In genomic region chr7:127365957-127366315, GRCh38 we compare ENCODE assay signal across 35 cellular contexts. TPM values are rescaled to one million over a fixed set of nuclear protein-coding genes. Genes with fewer than 3 reads are reported as not detected.
DNase-seq lines count a peak whose midpoint lies in the region; ATAC-seq, FAIRE-seq and TF ChIP-seq lines count a peak whose summit lies in the region.
"Had no signal": no experiment of that assay in that cellular context is flagged by ENCODE, and none has a peak within 500 bp of the region (broad histone marks: within the 10 kb centered on the region; RNA-seq: fewer than 3 reads in every experiment).

No MANE protein-coding gene starts in this region.

- peaks cover 93% of the 10 kb centered on the region for H3K36me3 ChIP-seq in K562 (ENCODE audit: control insufficient read depth, insufficient read depth, low read length)

- peaks cover 14% of the 10 kb centered on the region; the same call in 1 of the 2 replicates for H4K20me1 ChIP-seq in K562 (replicated peaks; ENCODE audit: control insufficient read depth, insufficient read depth, low read length)

- H3K9me3 ChIP-seq in K562 (replicated peaks; ENCODE audit: control insufficient read depth, insufficient read depth, low read depth, low read length), result no peaks in the 10 kb centered on the region
- H3K9me3 ChIP-seq: A549; BE2C; BLaER1; BLaER1 treated with 17β-estradiol and CSF1 and Interleukin-3, amounts not matched to agents 10 nM and 100 nM; Caco-2 had no signal

- POLR2A ChIA-PET in activated CD4-positive, alpha-beta T cell treated with anti-CD3 and anti-CD28 coated beads for 36 hours (lab: Charles Lee), result no interaction called here
- POLR2A ChIA-PET in K562 (lab: Yijun Ruan, JAX), result interaction anchor here (0.5 to 3.3 kb wide), 11 partner anchors 10 to 26 kb away, joined by 3 to 23 read pairs (median 4); partner anchors contain the start of gene ZNF800

- peak overlapping the region; percentile 59 for H3K4me2 ChIP-seq in K562 (ENCODE audit: insufficient read depth, low read length)
- H3K4me2 ChIP-seq: A549; BLaER1; BLaER1 treated with 17β-estradiol and CSF1 and Interleukin-3, amounts not matched to agents 10 nM and 100 nM had no signal

- no peak for ATAC-seq in activated CD4-positive, alpha-beta T cell treated with anti-CD3 and anti-CD28 coated beads for 36 hours
- ATAC-seq in K562, result peak; percentile 16
- no peak for ATAC-seq in GM21447 (IDR thresholded peaks at IDR 0.05; ENCODE audit: unreplicated experiment)
- ATAC-seq: A549; CD8-positive, alpha-beta T cell had no signal

- peaks cover 98% of the 10 kb centered on the region for H3K79me2 ChIP-seq in K562 (ENCODE audit: control insufficient read depth, insufficient read depth, low read length)

- no peak for TF ChIP-seq RAD21 in K562 (CRISPR knock-in tag; conservative IDR thresholded peaks at IDR 0.05 in 1 of 2, IDR thresholded peaks at IDR 0.05 in 1 of 2)

- H3K4me1 ChIP-seq in K562 (replicated peaks in 1 of 2; ENCODE audit: control insufficient read depth in 2 of 2, insufficient read depth in 2 of 2, low read length in 2 of 2), result peaks cover 28 to 53% of the 10 kb centered on the region in 2 experiments
- H3K4me1 ChIP-seq: A549; BLaER1; BLaER1 treated with 17β-estradiol and CSF1 and Interleukin-3, amounts not matched to agents 10 nM and 100 nM had no signal

- TF ChIP-seq EP300 in K562 (IDR thresholded peaks at IDR 0.05; ENCODE audit: low read length), result no peak

- intact Hi-C loops in activated CD4-positive, alpha-beta T cell treated with anti-CD3 and anti-CD28 coated beads for 36 hours (cut with DNase I, micrococcal nuclease), result no loop called here
- intact Hi-C loops in activated CD4-positive, alpha-beta T cell treated with anti-CD3 and anti-CD28 coated beads, Interleukin-2, amount 10 ng/mL, durations not matched to agents 24 days and 14 days (cut with micrococcal nuclease), result no loop called here
- intact Hi-C loops in K562 (cut with micrococcal nuclease), result loop anchor here (2.0 kb wide), 1 partner anchor 27 kb away; the partner anchor contains the start of gene ZNF800

- TF ChIP-seq POLR2A in K562 (conservative IDR thresholded peaks at IDR 0.05), result no peak

- no peaks in the 10 kb centered on the region for H3K9me3 Mint-ChIP-seq in activated CD4-positive, alpha-beta T cell treated with anti-CD3 and anti-CD28 coated beads for 36 hours (ENCODE audit: low read depth)
- H3K9me3 Mint-ChIP-seq in activated CD4-positive, alpha-beta T cell treated with anti-CD3 and anti-CD28 coated beads, Interleukin-2, amount 10 ng/mL, durations not matched to agents 24 days and 14 days, result no peaks in the 10 kb centered on the region
- H3K9me3 Mint-ChIP-seq: CD14-positive monocyte; CD4-positive, alpha-beta T cell; CD4-positive, CD25-positive, alpha-beta regulatory T cell; CD8-positive, alpha-beta memory T cell; CD8-positive, alpha-beta T cell had no signal

- TF ChIP-seq CTCF in VCaP (conservative IDR thresholded peaks at IDR 0.05) (no peak), K562 (IDR thresholded peaks at IDR 0.05 in 2 of 3, conservative IDR thresholded peaks at IDR 0.05 in 1 of 3; ENCODE audit: insufficient read depth in 2 of 3, low read depth in 1 of 3, low read length in 3 of 3) (no peak)

- H2AFZ ChIP-seq in K562 (ENCODE audit: low read depth, low read length), result no peak overlapping the region

- 39% methylated on average over 2 of the region's 2 CpGs for WGBS in K562 (ENCODE audit: insufficient coverage, low coverage, missing lambda C conversion rate)

- no peaks in the 10 kb centered on the region for H3K27me3 Mint-ChIP-seq in activated CD4-positive, alpha-beta T cell treated with anti-CD3 and anti-CD28 coated beads for 36 hours
- no peaks in the 10 kb centered on the region for H3K27me3 Mint-ChIP-seq in activated CD4-positive, alpha-beta T cell treated with anti-CD3 and anti-CD28 coated beads, Interleukin-2, amount 10 ng/mL, durations not matched to agents 24 days and 14 days
- H3K27me3 Mint-ChIP-seq: B cell; CD4-positive, alpha-beta memory T cell; CD4-positive, alpha-beta T cell; CD4-positive, CD25-positive, alpha-beta regulatory T cell; CD8-positive, alpha-beta memory T cell had no signal

- peak overlapping the region in 1 of 2 experiments; percentile 28; a peak in 1 of 4 replicates for H3K9ac ChIP-seq in K562 (ENCODE audit: insufficient read depth in 1 of 2, low read depth in 2 of 2, low read length in 2 of 2)
- H3K9ac ChIP-seq: BLaER1; BLaER1 treated with 17β-estradiol and CSF1 and Interleukin-3, amounts not matched to agents 10 nM and 100 nM had no signal

- no peak overlapping the region for H3K4me3 Mint-ChIP-seq in activated CD4-positive, alpha-beta T cell treated with anti-CD3 and anti-CD28 coated beads for 36 hours
- no peak overlapping the region for H3K4me3 Mint-ChIP-seq in activated CD4-positive, alpha-beta T cell treated with anti-CD3 and anti-CD28 coated beads, Interleukin-2, amount 10 ng/mL, durations not matched to agents 24 days and 14 days
- H3K4me3 Mint-ChIP-seq: B cell; CD14-positive monocyte; CD4-positive, alpha-beta T cell; CD8-positive, alpha-beta memory T cell; CD8-positive, alpha-beta T cell had no signal

- H3K27ac Mint-ChIP-seq in activated CD4-positive, alpha-beta T cell treated with anti-CD3 and anti-CD28 coated beads for 36 hours, result peak overlapping the region; percentile 38
- H3K27ac Mint-ChIP-seq in activated CD4-positive, alpha-beta T cell treated with anti-CD3 and anti-CD28 coated beads, Interleukin-2, amount 10 ng/mL, durations not matched to agents 24 days and 14 days, result no peak overlapping the region

- CTCF ChIA-PET in activated CD4-positive, alpha-beta T cell treated with anti-CD3 and anti-CD28 coated beads for 36 hours (lab: Charles Lee), result interaction anchor here (0.6 to 2.2 kb wide), 5 partner anchors 11 to 30 kb away, joined by 3 to 6 read pairs (median 3); no protein-coding TSS in a partner anchor
- CTCF ChIA-PET in K562 (lab: Yijun Ruan, JAX; ENCODE audit: low intra/inter-chr PET ratio), result no interaction called here

- DNase-seq in activated CD4-positive, alpha-beta T cell treated with anti-CD3 and anti-CD28 coated beads for 36 hours, result no peak
- DNase-seq in activated CD4-positive, alpha-beta T cell treated with anti-CD3 and anti-CD28 coated beads, Interleukin-2, amount 10 ng/mL, durations not matched to agents 24 days and 14 days, result no peak
- DNase-seq in K562 (ENCODE audit: extremely low read depth in 1 of 4, low spot score in 3 of 4) (no peak), urothelium cell line (ENCODE audit: low spot score) (no peak)
- DNase-seq: 8988T; ACHN; AML-193; C1 segment of cervical spinal cord; Caco-2; Calu3; CD4-positive, alpha-beta memory T cell; CD4-positive, alpha-beta T cell; CD4-positive, CD25-positive, alpha-beta regulatory T cell; CD8-positive, alpha-beta memory T cell; CD8-positive, alpha-beta T cell; COR-L47; DMS 273 treated with DMSO at 0.1 percent for 48 hours; DMS153; DMS53; DMS79; DMS79 treated with DMSO at 0.1 percent for 48 hours; DND-41; EL had no signal

- no TSS peak for BruUV-seq in K562 (replicated peaks; lab: Mats Ljungman, UMichigan)

- FAIRE-seq in K562 (lab: Jason Lieb, UNC) (no peak), urothelium cell line (lab: Jason Lieb, UNC) (no peak)
- FAIRE-seq: A204.1, D721Med had no signal

- in situ Hi-C loops in K562 (cut with MboI), result no loop called here

- H3K27ac ChIP-seq in VCaP (peak overlapping the region; percentile 18), K562 (ENCODE audit: extremely low read depth, low read depth, low read length) (peak overlapping the region; percentile 50; the same call in 2 of the 3 replicates)
- H3K27ac ChIP-seq: 22Rv1; A549; BLaER1; BLaER1 treated with 17β-estradiol and CSF1 and Interleukin-3, amounts not matched to agents 10 nM and 100 nM; C4-2B had no signal

- H3K4me1 Mint-ChIP-seq in activated CD4-positive, alpha-beta T cell treated with anti-CD3 and anti-CD28 coated beads for 36 hours, result peaks cover 28% of the 10 kb centered on the region
- peaks cover 21% of the 10 kb centered on the region for H3K4me1 Mint-ChIP-seq in activated CD4-positive, alpha-beta T cell treated with anti-CD3 and anti-CD28 coated beads, Interleukin-2, amount 10 ng/mL, durations not matched to agents 24 days and 14 days
- H3K4me1 Mint-ChIP-seq: CD14-positive monocyte had no signal

- no peaks in the 10 kb centered on the region for H3K9me1 ChIP-seq in K562 (ENCODE audit: control insufficient read depth, insufficient read depth, low read length)

- H3K27me3 ChIP-seq in K562 (ENCODE audit: control insufficient read depth in 2 of 2, insufficient read depth in 2 of 2, low read length in 2 of 2), result no peaks in the 10 kb centered on the region
- H3K27me3 ChIP-seq: BE2C; BLaER1; BLaER1 treated with 17β-estradiol and CSF1 and Interleukin-3, amounts not matched to agents 10 nM and 100 nM had no signal

- peaks cover 34% of the 10 kb centered on the region for H3K36me3 Mint-ChIP-seq in activated CD4-positive, alpha-beta T cell treated with anti-CD3 and anti-CD28 coated beads for 36 hours (ENCODE audit: low read depth)
- H3K36me3 Mint-ChIP-seq in activated CD4-positive, alpha-beta T cell treated with anti-CD3 and anti-CD28 coated beads, Interleukin-2, amount 10 ng/mL, durations not matched to agents 24 days and 14 days (ENCODE audit: low read depth), result peaks cover 36% of the 10 kb centered on the region

- no peak overlapping the region for H3K4me3 ChIP-seq in K562
- H3K4me3 ChIP-seq: A549; BLaER1; BLaER1 treated with 17β-estradiol and CSF1 and Interleukin-3, amounts not matched to agents 10 nM and 100 nM had no signal

RNA-seq across cellular contexts. Expression of gene ZNF800, which starts 26.6 kb away (rescaled TPM):
- 10 to 100 TPM; 27.5 to 34.7 TPM for total RNA-seq in activated CD4-positive, alpha-beta T cell treated with anti-CD3 and anti-CD28 coated beads for 36 hours
- total RNA-seq in activated CD4-positive, alpha-beta T cell treated with anti-CD3 and anti-CD28 coated beads, Interleukin-2, amount 10 ng/mL, durations not matched to agents 24 days and 14 days, result 40.9 and 42.2 TPM in 2 replicates
- 28.7 and 131 TPM in 2 replicates for total RNA-seq in K562 (2011; cell fraction: chromatin; rRNA removed; ENCODE audit: low replicate concordance)
- total RNA-seq in K562 (2011; cell fraction: nucleolus; rRNA removed), result 19.2 and 29.9 TPM in 2 replicates
- 38.3 and 60.6 TPM in 2 replicates for total RNA-seq in K562 (2011; cell fraction: nucleoplasm; rRNA removed)
- total RNA-seq in K562 (2014; rRNA removed) (21.0 and 25.2 TPM in 2 replicates), K562 (2014; rRNA removed; fragmentation: Illumina TruSeq; extraction: Trizol) (46.1 and 51.1 TPM in 2 replicates), K562 (2015; rRNA removed; fragmentation: Illumina TruSeq; extraction: Trizol) (54.0 and 58.3 TPM in 2 replicates), K562 (2021) (48.5 and 50.2 TPM in 2 replicates)
- polyA plus RNA-seq in K562 (2011; rRNA removed) (23.8 and 33.4 TPM in 2 replicates), K562 (2014; fragmentation: Illumina TruSeq; extraction: Trizol) (29.0 and 46.7 TPM in 2 replicates), K562 (2014; fragmentation: Nextera tagmentation; extraction: Ambion mirVana) (1 to 10 TPM; 7.5 to 9.3 TPM), K562 (2014; rRNA removed) (18.9 and 19.3 TPM in 2 replicates)
- 12.3 and 14.2 TPM in 2 replicates for polyA plus RNA-seq in K562 (2011; cell fraction: cytosol; rRNA removed)
- polyA plus RNA-seq in K562 (2011; cell fraction: nucleus; rRNA removed), result 53.9 and 61.4 TPM in 2 replicates
- polyA plus RNA-seq in K562 (2012), result 19.6 and 27.8 TPM in 2 replicates
- polyA minus RNA-seq in K562 (2011; rRNA and poly(A)+ RNA removed), result 61.9 and 63.0 TPM in 2 replicates
- polyA minus RNA-seq in K562 (2011; cell fraction: cytosol; rRNA and poly(A)+ RNA removed), result 22.8 and 31.1 TPM in 2 replicates
- polyA minus RNA-seq in K562 (2011; cell fraction: nucleus; rRNA and poly(A)+ RNA removed), result 83.5 and 119 TPM in 2 replicates
